In genomic region chr2:213015387-213016165, GRCh38 we compare ENCODE assay signal across 9 cellular contexts.
DNase-seq lines count a peak whose midpoint lies in the region; ATAC-seq and TF ChIP-seq lines count a peak whose summit lies in the region.
"Had no signal": no experiment of that assay in that cellular context is flagged by ENCODE, and none has a peak within 500 bp of the region (broad histone marks: within the 10 kb centered on the region; RNA-seq: fewer than 3 reads in every experiment).

No MANE protein-coding gene starts in this region.

- H3K27me3 ChIP-seq in Peyer's patch = no peaks in the 10 kb centered on the region

- peaks cover 24% of the 10 kb centered on the region for H3K4me1 Mint-ChIP-seq in activated naive CD8-positive, alpha-beta T cell (ENCODE audit: low read depth)

- H3K36me3 ChIP-seq in Peyer's patch = no peaks in the 10 kb centered on the region
- H3K36me3 ChIP-seq: WERI-Rb-1 had no signal

- ATAC-seq in GM18502 (IDR thresholded peaks at IDR 0.05; ENCODE audit: poor library complexity, unreplicated experiment) (peak; percentile 82), GM19468 (IDR thresholded peaks at IDR 0.05; ENCODE audit: extremely low read depth, unreplicated experiment) (peak; percentile 78), HG03159 (IDR thresholded peaks at IDR 0.05; ENCODE audit: unreplicated experiment) (peak; percentile 85)

- no peak overlapping the region for H3K27ac ChIP-seq in Peyer's patch
- H3K27ac ChIP-seq: WERI-Rb-1 had no signal

- H3K27ac Mint-ChIP-seq in activated naive CD8-positive, alpha-beta T cell = peak overlapping the region; percentile 72

- no peaks in the 10 kb centered on the region for H3K27me3 Mint-ChIP-seq in activated naive CD8-positive, alpha-beta T cell

- no peaks in the 10 kb centered on the region for H3K36me3 Mint-ChIP-seq in activated naive CD8-positive, alpha-beta T cell

- DNase-seq in erythroblast (lab: John Stamatoyannopoulos, UW) = no peak
- DNase-seq in stimulated activated naive CD4-positive, alpha-beta T cell treated with Interleukin-2 at 50 U/mL for 16 hours (lab: John Stamatoyannopoulos, UW) = no peak
- no peak for DNase-seq in LoVo (ENCODE audit: low spot score)
- no peak for DNase-seq in Peyer's patch
- DNase-seq: WERI-Rb-1 had no signal

- TF ChIP-seq CTCF in Peyer's patch (IDR thresholded peaks at IDR 0.05) = no peak

- no peaks in the 10 kb centered on the region for H3K4me1 ChIP-seq in Peyer's patch

- TF ChIP-seq POLR2A in erythroblast (IDR thresholded peaks at IDR 0.05; ENCODE audit: low read length) = no peak
- no peak for TF ChIP-seq POLR2A in Peyer's patch (IDR thresholded peaks at IDR 0.05)

- no peak overlapping the region for H3K4me3 Mint-ChIP-seq in activated naive CD8-positive, alpha-beta T cell

- no peaks in the 10 kb centered on the region for H3K9me3 ChIP-seq in Peyer's patch

- no peak overlapping the region for H3K4me3 ChIP-seq in Peyer's patch

- no peaks in the 10 kb centered on the region for H3K9me3 Mint-ChIP-seq in activated naive CD8-positive, alpha-beta T cell (ENCODE audit: low read depth)
